Comparison of ENCODE assay signal across 25 cellular contexts in the genomic region with DNA sequence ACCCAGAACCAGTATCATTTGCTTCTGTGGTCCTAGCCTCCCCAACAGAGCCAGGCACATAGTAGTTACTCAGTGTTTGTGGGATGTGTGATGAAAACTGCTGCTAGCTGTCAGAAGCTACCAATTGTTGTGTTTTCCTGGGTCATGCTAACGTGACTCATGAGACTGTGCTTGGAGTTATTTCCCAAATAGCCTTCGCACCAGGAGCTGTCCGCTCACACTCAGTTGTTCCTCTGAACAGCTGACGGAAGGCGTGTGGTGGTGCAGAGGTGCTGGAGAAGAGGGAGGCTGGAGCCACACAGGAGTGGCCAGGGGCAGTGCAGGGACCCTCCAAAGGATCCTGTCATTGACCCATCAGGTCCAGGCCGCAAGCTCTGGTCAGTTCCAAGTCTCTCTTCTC.
"Had no signal": no experiment of that assay in that cellular context is flagged by ENCODE, and none has a peak within 500 bp of the region (broad histone marks: within the 10 kb centered on the region; RNA-seq: fewer than 3 reads in every experiment).

No MANE protein-coding gene starts in this region.

- H3K27me3 ChIP-seq: SJSA1 had no signal

- H3K36me3 ChIP-seq: SJSA1 had no signal

- FAIRE-seq: K562, RCC 7860 had no signal

- H3K9ac ChIP-seq: KMS-11 had no signal

- H3K9me3 ChIP-seq: SJSA1 had no signal

- H3K27ac ChIP-seq: KMS-11, SJSA1, SK-N-MC had no signal

- ATAC-seq: K562 had no signal

- DNase-seq: IMR-90, Kasumi-1, MV-4-11, NCI-H1092, NCI-H1105 treated with DMSO at 0.1 percent for 48 hours, NCI-H1417 treated with DMSO at 0.1 percent for 48 hours, NCI-H146, NCI-H1694 treated with DMSO at 0.1 percent for 48 hours, NCI-H1930, NCI-H2081, NCI-H2107, NCI-H2227 treated with DMSO at 0.1 percent for 48 hours, NCI-H446, NCI-H510A, NCI-H524 treated with DMSO at 0.1 percent for 48 hours, NCI-H69, NCI-H774, Right ventricle myocardium superior, RPMI8226, SIG-M5 had no signal

- H3K4me2 ChIP-seq: KMS-11 had no signal

- H3K4me3 ChIP-seq: K562, SJSA1, SK-N-MC had no signal

- H3K4me1 ChIP-seq: SJSA1 had no signal
